Comparison of ENCODE assay signal across 21 cellular contexts in the genomic region with DNA sequence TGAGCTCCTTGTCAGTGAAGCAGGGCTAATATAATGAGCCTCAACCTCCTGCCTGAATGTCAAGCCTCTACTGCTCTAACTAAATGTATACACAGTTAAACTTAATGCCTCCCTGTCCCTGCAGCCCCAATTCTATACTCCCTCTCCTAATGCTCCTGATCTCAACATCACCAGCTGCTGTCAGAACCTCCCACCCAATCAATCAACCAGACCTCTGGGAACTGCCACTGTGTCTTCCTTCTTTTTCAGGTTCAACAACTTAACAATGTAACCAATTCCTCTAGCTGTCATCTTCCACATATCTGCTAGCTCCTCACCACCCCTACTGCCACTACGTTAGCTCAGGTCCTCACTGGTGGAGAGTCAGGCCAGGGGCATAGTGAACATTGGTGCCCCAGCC.
"Had no signal": no experiment of that assay in that cellular context is flagged by ENCODE, and none has a peak within 500 bp of the region (broad histone marks: within the 10 kb centered on the region; RNA-seq: fewer than 3 reads in every experiment).

No MANE protein-coding gene starts in this region.

- H3K36me3 Mint-ChIP-seq: activated CD4-positive, alpha-beta memory T cell treated with anti-CD3 and anti-CD28 coated beads for 36 hours; activated naive CD4-positive, alpha-beta T cell treated with anti-CD3 and anti-CD28 coated beads, Interleukin-2, amount 50 U/mL, for 72 hours; T-cell had no signal

- H3K4me3 Mint-ChIP-seq: activated CD4-positive, alpha-beta memory T cell treated with anti-CD3 and anti-CD28 coated beads for 36 hours; activated CD4-positive, alpha-beta T cell treated with anti-CD3 and anti-CD28 coated beads, Interleukin-2, amount 10 ng/mL, durations not matched to agents 7 days and 5 days; activated T-cell treated with anti-CD3 and anti-CD28 coated beads, Interleukin-2, amount 50 U/mL, for 4 hours; T-cell had no signal

- DNase-seq: activated CD4-positive, alpha-beta memory T cell treated with anti-CD3 and anti-CD28 coated beads for 36 hours; activated CD4-positive, alpha-beta T cell treated with anti-CD3 and anti-CD28 coated beads, Interleukin-2, amount 10 ng/mL, durations not matched to agents 7 days and 5 days; activated CD4-positive, CD25-positive, alpha-beta regulatory T cell; activated CD8-positive, alpha-beta memory T cell treated with anti-CD3 and anti-CD28 coated beads for 24 hours; activated effector memory CD4-positive, alpha-beta T cell treated with anti-CD3 and anti-CD28 coated beads, Interleukin-2, amount 50 U/mL, for 16 hours; activated naive CD4-positive, alpha-beta T cell treated with Interleukin-2 at 50 U/mL for 16 hours; activated T-cell treated with anti-CD3 and anti-CD28 coated beads, Interleukin-2, amount 50 U/mL, for 4 hours; brain microvascular endothelial cell; KG1; NCI-H1048; NCI-H146; NCI-H187 treated with DMSO at 0.1 percent for 48 hours; NCI-H2081 treated with DMSO at 0.1 percent for 48 hours; NCI-H446; NCI-H524; NCI-H748 treated with DMSO at 0.1 percent for 48 hours; SIG-M5; T-cell; T-helper 2 cell; T1000 had no signal

- H3K27ac Mint-ChIP-seq: activated CD4-positive, alpha-beta memory T cell treated with anti-CD3 and anti-CD28 coated beads for 36 hours; activated CD4-positive, alpha-beta T cell treated with anti-CD3 and anti-CD28 coated beads, Interleukin-2, amount 10 ng/mL, durations not matched to agents 7 days and 5 days; activated naive CD4-positive, alpha-beta T cell treated with anti-CD3 and anti-CD28 coated beads, Interleukin-2, amount 50 U/mL, for 72 hours; T-cell had no signal

- H3K9me3 Mint-ChIP-seq: activated CD4-positive, alpha-beta memory T cell treated with anti-CD3 and anti-CD28 coated beads for 36 hours; activated CD4-positive, alpha-beta T cell treated with anti-CD3 and anti-CD28 coated beads, Interleukin-2, amount 10 ng/mL, durations not matched to agents 7 days and 5 days; activated T-cell treated with anti-CD3 and anti-CD28 coated beads, Interleukin-2, amount 50 U/mL, for 4 hours had no signal

- H3K27me3 Mint-ChIP-seq: activated CD4-positive, alpha-beta memory T cell treated with anti-CD3 and anti-CD28 coated beads for 36 hours had no signal

- H3K4me1 Mint-ChIP-seq: activated CD4-positive, alpha-beta T cell treated with anti-CD3 and anti-CD28 coated beads, Interleukin-2, amount 10 ng/mL, durations not matched to agents 7 days and 5 days; T-cell had no signal

- ATAC-seq: activated naive CD4-positive, alpha-beta T cell treated with anti-CD3 and anti-CD28 coated beads, Interleukin-2, amount 50 U/mL, for 72 hours; activated T-cell treated with anti-CD3 and anti-CD28 coated beads, Interleukin-2, amount 50 U/mL, for 4 hours; T-cell had no signal
